9 cellular contexts compared by ENCODE assay signal in the genomic region with DNA sequence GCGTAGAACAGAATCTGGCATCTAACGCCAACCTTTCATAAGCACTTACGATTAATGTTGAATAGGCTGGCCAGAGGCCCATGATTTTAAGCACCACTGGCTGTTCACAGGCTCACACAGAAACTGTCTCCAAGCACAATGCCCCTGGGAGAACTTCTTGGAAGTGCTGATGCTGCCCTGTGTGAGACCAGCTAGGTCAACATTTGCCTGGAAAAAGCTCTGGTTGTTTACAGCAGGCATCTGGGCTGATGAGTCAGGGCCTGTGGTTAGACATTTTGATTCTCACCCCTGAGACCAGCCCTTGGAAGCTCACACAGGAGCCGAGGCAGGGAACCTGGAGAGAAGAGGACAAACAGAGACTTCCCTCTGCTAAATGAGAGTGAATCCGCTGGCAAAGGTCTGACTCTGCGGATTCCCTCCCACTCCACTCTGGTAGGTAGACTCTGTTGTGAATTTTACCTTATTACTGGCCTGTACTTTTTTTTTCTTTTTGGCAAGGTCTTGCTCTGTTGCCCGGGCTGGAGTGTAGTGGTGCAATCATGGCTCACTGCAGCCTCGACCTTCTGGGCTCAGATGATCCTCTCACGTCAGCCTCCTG. TPM values are rescaled to one million over a fixed set of nuclear protein-coding genes. Genes with fewer than 3 reads are reported as not detected.
DNase-seq lines count a peak whose midpoint lies in the region; ATAC-seq and TF ChIP-seq lines count a peak whose summit lies in the region.
"Had no signal": no experiment of that assay in that cellular context is flagged by ENCODE, and none has a peak within 500 bp of the region (broad histone marks: within the 10 kb centered on the region; RNA-seq: fewer than 3 reads in every experiment).

No MANE protein-coding gene starts in this region.

- TF ChIP-seq POLR2A in gastrocnemius medialis (IDR thresholded peaks at IDR 0.05), result no peak

- H3K27me3 ChIP-seq in gastrocnemius medialis, result no peaks in the 10 kb centered on the region

- in situ Hi-C loops in gastrocnemius medialis (cut with MboI; ENCODE audit: low sequenced_read_pairs in 4 of 4), result loop anchor here in 1 of 4 donors (25.0 kb wide), 1 partner anchor 820 kb away; no protein-coding TSS in a partner anchor

- H3K36me3 ChIP-seq in gastrocnemius medialis, result no peaks in the 10 kb centered on the region

- CTCF ChIA-PET in RWPE1 (lab: Yijun Ruan, JAX), result no interaction called here
- CTCF ChIA-PET in activated naive CD4-positive, alpha-beta T cell treated with anti-CD3 and anti-CD28 coated beads for 36 hours (lab: Charles Lee), result no interaction called here

- H3K27ac ChIP-seq in RWPE1, result peak overlapping the region; percentile 98
- H3K27ac ChIP-seq in gastrocnemius medialis, result peak overlapping the region; percentile 16 to 68 (median 32)

- no peak overlapping the region for H3K27ac Mint-ChIP-seq in activated naive CD4-positive, alpha-beta T cell treated with anti-CD3 and anti-CD28 coated beads for 36 hours
- H3K27ac Mint-ChIP-seq: dendritic cell treated with granulocyte-macrophage colony-stimulating factor and Interleukin-4, amounts not matched to agents 40 ng/mL and 50 ng/mL, for 4 days had no signal

- no peaks in the 10 kb centered on the region for H3K9me3 Mint-ChIP-seq in activated naive CD4-positive, alpha-beta T cell treated with anti-CD3 and anti-CD28 coated beads for 36 hours
- H3K9me3 Mint-ChIP-seq: dendritic cell treated with granulocyte-macrophage colony-stimulating factor and Interleukin-4, amounts not matched to agents 40 ng/mL and 50 ng/mL, for 4 days had no signal

- no peaks in the 10 kb centered on the region for H3K4me1 Mint-ChIP-seq in activated naive CD4-positive, alpha-beta T cell treated with anti-CD3 and anti-CD28 coated beads for 36 hours (ENCODE audit: low read depth)

- no peaks in the 10 kb centered on the region for H3K36me3 Mint-ChIP-seq in activated naive CD4-positive, alpha-beta T cell treated with anti-CD3 and anti-CD28 coated beads for 36 hours (ENCODE audit: low read depth)

- DNase-seq in GOT3 (lab: John Stamatoyannopoulos, UW) (peak; percentile 73), RWPE1 (ENCODE audit: low spot score) (peak; percentile 84), foreskin melanocyte (peak; percentile 7), gastrocnemius medialis (peak; percentile 68 to 78), GF-D8 (lab: John Stamatoyannopoulos, UW) (no peak), GM10266 (ENCODE audit: extremely low spot score) (no peak)
- DNase-seq in stimulated activated CD4-positive, alpha-beta T cell treated with anti-CD3 and anti-CD28 coated beads, Interleukin-4, amount 100 ng/mL, for 1 hour, result no peak
- DNase-seq in activated naive CD4-positive, alpha-beta T cell treated with anti-CD3 and anti-CD28 coated beads for 36 hours, result no peak

- H3K4me3 Mint-ChIP-seq in activated naive CD4-positive, alpha-beta T cell treated with anti-CD3 and anti-CD28 coated beads for 36 hours, result no peak overlapping the region
- H3K4me3 Mint-ChIP-seq: dendritic cell treated with granulocyte-macrophage colony-stimulating factor and Interleukin-4, amounts not matched to agents 40 ng/mL and 50 ng/mL, for 4 days had no signal

- H3K27me3 Mint-ChIP-seq in activated naive CD4-positive, alpha-beta T cell treated with anti-CD3 and anti-CD28 coated beads for 36 hours (ENCODE audit: low read depth), result peaks cover 15% of the 10 kb centered on the region

- no peak for TF ChIP-seq CTCF in RWPE1 (conservative IDR thresholded peaks at IDR 0.05; ENCODE audit: low read depth)
- no peak for TF ChIP-seq CTCF in gastrocnemius medialis (IDR thresholded peaks at IDR 0.05 in 4 of 5, conservative IDR thresholded peaks at IDR 0.05 in 1 of 5)
- TF ChIP-seq CTCF in GM10266 (IDR thresholded peaks at IDR 0.05; ENCODE audit: control insufficient read depth, insufficient read depth, low read depth, missing control alignments), result no peak

- no peak overlapping the region for H3K4me3 ChIP-seq in gastrocnemius medialis

- H3K4me1 ChIP-seq in gastrocnemius medialis, result peaks cover 0 to 7% of the 10 kb centered on the region in 2 donors

- intact Hi-C loops in gastrocnemius medialis (cut with DNase I; ENCODE audit: low total_unique reads), result no loop called here
- intact Hi-C loops in activated naive CD4-positive, alpha-beta T cell treated with anti-CD3 and anti-CD28 coated beads for 36 hours (cut with micrococcal nuclease), result no loop called here

- POLR2A ChIA-PET in RWPE1 (lab: Yijun Ruan, JAX; ENCODE audit: low non-redundant PET), result no interaction called here

- ATAC-seq in gastrocnemius medialis, result peak; percentile 85 to 86

- H3K9me3 ChIP-seq in gastrocnemius medialis, result no peaks in the 10 kb centered on the region

RNA-seq across cellular contexts. Expression of gene SULF2, which starts 6.8 kb away (rescaled TPM):
- 10 to 100 TPM in 3 of 4 donors, 1 to 10 TPM in 1; 9.8 to 18.8 (median 16.8) TPM for total RNA-seq in gastrocnemius medialis
- 1 to 10 TPM in 1 of 2 experiments, under 1 TPM in 1; 0.96 to 1.3 TPM for total RNA-seq in activated naive CD4-positive, alpha-beta T cell treated with anti-CD3 and anti-CD28 coated beads for 36 hours

Comparison
In these comparisons a context has a peak if more than half of its experiments do, and no peak if none do; other contexts are left out.
1. DNase-seq: peak in GOT3 (single experiment), RWPE1 (single experiment), foreskin melanocyte (single experiment) and gastrocnemius medialis (2 of 2); none in GF-D8 (single experiment), stimulated activated CD4-positive, alpha-beta T cell treated with anti-CD3 and anti-CD28 coated beads, Interleukin-4, amount 100 ng/mL, for 1 hour (single experiment), GM10266 (single experiment) and activated naive CD4-positive, alpha-beta T cell treated with anti-CD3 and anti-CD28 coated beads for 36 hours (single experiment).
2. RNA of gene SULF2, which starts 6.8 kb away (total RNA-seq): 9.8 to 18.8 TPM in gastrocnemius medialis; 0.96 to 1.3 TPM in activated naive CD4-positive, alpha-beta T cell treated with anti-CD3 and anti-CD28 coated beads for 36 hours; every median in the first group is over 4 times any median in the second.